27 cellular contexts compared by ENCODE assay signal in the genomic region with DNA sequence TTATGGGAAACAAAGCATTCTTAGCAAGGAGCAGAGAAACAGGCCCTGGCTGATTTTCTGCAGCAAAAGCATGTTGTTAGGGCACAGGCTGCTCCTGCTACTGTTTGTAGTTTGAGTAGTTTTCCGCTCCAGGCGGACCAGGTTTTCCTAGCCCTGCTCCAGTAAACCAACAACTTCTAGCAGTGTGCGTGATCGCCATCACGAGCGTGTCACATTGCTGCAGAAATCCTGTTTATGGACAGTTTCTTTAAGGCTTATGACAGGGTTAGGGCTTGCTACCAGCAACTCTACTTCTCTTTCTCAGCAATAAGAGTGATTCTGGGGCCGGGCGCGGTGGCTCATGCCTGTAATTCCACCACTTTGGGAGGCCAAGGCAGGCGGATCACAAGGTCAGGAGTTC.
DNase-seq lines count a peak whose midpoint lies in the region; ATAC-seq, FAIRE-seq and TF ChIP-seq lines count a peak whose summit lies in the region.
"Had no signal": no experiment of that assay in that cellular context is flagged by ENCODE, and none has a peak within 500 bp of the region (broad histone marks: within the 10 kb centered on the region; RNA-seq: fewer than 3 reads in every experiment).

No MANE protein-coding gene starts in this region.

- no peak for TF ChIP-seq CTCF in neural progenitor cell (IDR thresholded peaks at IDR 0.05)

- peak overlapping the region; percentile 65 for H2AFZ ChIP-seq in neural progenitor cell (replicated peaks)

- H4K20me1 ChIP-seq in neural progenitor cell (ENCODE audit: low read depth) = no peaks in the 10 kb centered on the region

- peaks cover 12% of the 10 kb centered on the region for H3K79me2 ChIP-seq in neural progenitor cell (ENCODE audit: low read depth)

- WGBS in iPS DF 6.9 (ENCODE audit: insufficient coverage, insufficient read length) = no CpG with 5 or more reads among the region's 10 CpGs

- H3K4me3 ChIP-seq in SK-N-MC (no peak overlapping the region), iPS DF 6.9 (ENCODE audit: low read length) (no peak overlapping the region), neural progenitor cell (no peak overlapping the region)
- H3K4me3 ChIP-seq: heart left ventricle, psoas muscle, skin epidermis had no signal

- peaks cover 37% of the 10 kb centered on the region for H3K4me1 Mint-ChIP-seq in neural progenitor cell
- H3K4me1 Mint-ChIP-seq: activated naive CD4-positive, alpha-beta T cell treated with anti-CD3 and anti-CD28 coated beads, Interleukin-2, amount 50 U/mL, for 24 hours; CD8-positive, alpha-beta memory T cell had no signal

- FAIRE-seq in GM19239 (lab: Jason Lieb, UNC) = no peak
- FAIRE-seq: A204.1, islet of Langerhans had no signal

- peak overlapping the region; percentile 47 for H3K27ac ChIP-seq in SK-N-MC
- H3K27ac ChIP-seq in iPS DF 6.9 (ENCODE audit: low read length) = peak overlapping the region; percentile 14
- H3K27ac ChIP-seq in neural progenitor cell = peak overlapping the region; percentile 17
- H3K27ac ChIP-seq: heart left ventricle, psoas muscle, WERI-Rb-1 had no signal

- no peaks in the 10 kb centered on the region for H3K27me3 Mint-ChIP-seq in neural progenitor cell (ENCODE audit: insufficient read depth, low read depth)
- H3K27me3 Mint-ChIP-seq: activated naive CD4-positive, alpha-beta T cell treated with anti-CD3 and anti-CD28 coated beads, Interleukin-2, amount 50 U/mL, for 24 hours had no signal

- H3K9me3 Mint-ChIP-seq in neural progenitor cell = no peaks in the 10 kb centered on the region
- H3K9me3 Mint-ChIP-seq: activated naive CD4-positive, alpha-beta T cell treated with anti-CD3 and anti-CD28 coated beads, Interleukin-2, amount 50 U/mL, for 24 hours; neural crest cell had no signal

- H3K9ac ChIP-seq in ES-I3 (ENCODE audit: low read depth, low read length) (peak overlapping the region; percentile 50), SK-N-MC (ENCODE audit: insufficient read length) (no peak overlapping the region), neural progenitor cell (no peak overlapping the region)

- H3K36me3 ChIP-seq in ES-I3 (ENCODE audit: insufficient read depth, low read length) (peaks cover 7% of the 10 kb centered on the region), SK-N-MC (ENCODE audit: insufficient read depth, low read length) (no peaks in the 10 kb centered on the region), iPS DF 6.9 (ENCODE audit: control insufficient read depth, insufficient read depth, low read length) (no peaks in the 10 kb centered on the region), neural progenitor cell (no peaks in the 10 kb centered on the region)
- H3K36me3 ChIP-seq: heart left ventricle, WERI-Rb-1 had no signal

- no peak overlapping the region for H3K27ac Mint-ChIP-seq in neural progenitor cell
- H3K27ac Mint-ChIP-seq: activated naive CD4-positive, alpha-beta T cell treated with anti-CD3 and anti-CD28 coated beads, Interleukin-2, amount 50 U/mL, for 24 hours; CD8-positive, alpha-beta memory T cell had no signal

- H3K36me3 Mint-ChIP-seq in neural progenitor cell = no peaks in the 10 kb centered on the region
- H3K36me3 Mint-ChIP-seq: activated naive CD4-positive, alpha-beta T cell treated with anti-CD3 and anti-CD28 coated beads, Interleukin-2, amount 50 U/mL, for 24 hours; CD8-positive, alpha-beta memory T cell had no signal

- no peak overlapping the region for H3K4me3 Mint-ChIP-seq in neural progenitor cell
- H3K4me3 Mint-ChIP-seq: activated naive CD4-positive, alpha-beta T cell treated with anti-CD3 and anti-CD28 coated beads, Interleukin-2, amount 50 U/mL, for 24 hours; CD8-positive, alpha-beta memory T cell; neural crest cell had no signal

- peak overlapping the region; percentile 48 for H3K4me2 ChIP-seq in neural progenitor cell

- no peaks in the 10 kb centered on the region; the same call in 1 of the 2 replicates for H3K9me3 ChIP-seq in ES-I3 (ENCODE audit: control insufficient read depth, insufficient read depth, low read length)
- H3K9me3 ChIP-seq in SK-N-MC (ENCODE audit: low read depth, low read length) = no peaks in the 10 kb centered on the region
- no peaks in the 10 kb centered on the region for H3K9me3 ChIP-seq in iPS DF 6.9 (ENCODE audit: control insufficient read depth, insufficient read depth, low read length)
- H3K9me3 ChIP-seq in neural progenitor cell (ENCODE audit: low read depth) = no peaks in the 10 kb centered on the region
- H3K9me3 ChIP-seq: psoas muscle had no signal

- ATAC-seq in GM21723 (IDR thresholded peaks at IDR 0.05; ENCODE audit: unreplicated experiment) = no peak
- ATAC-seq: heart left ventricle, psoas muscle had no signal

- peaks cover 50% of the 10 kb centered on the region for H3K4me1 ChIP-seq in ES-I3 (ENCODE audit: insufficient read depth, low read length)
- peaks cover 3% of the 10 kb centered on the region; the same call in 1 of the 2 replicates for H3K4me1 ChIP-seq in iPS DF 6.9 (ENCODE audit: control insufficient read depth, insufficient read depth, low read length)
- H3K4me1 ChIP-seq in neural progenitor cell = peaks cover 53% of the 10 kb centered on the region
- H3K4me1 ChIP-seq: heart left ventricle, psoas muscle had no signal

- peaks cover 43% of the 10 kb centered on the region for H3F3A ChIP-seq in neural progenitor cell (ENCODE audit: low read depth)

- DNase-seq in SK-N-MC (ENCODE audit: low read depth, low spot score) = no peak
- no peak for DNase-seq in iPS DF 6.9 (ENCODE audit: low read depth, low spot score)
- DNase-seq in neural progenitor cell (ENCODE audit: low spot score) = peak; percentile 27
- no peak for DNase-seq in DMS53 treated with DMSO at 0.1 percent for 48 hours (lab: John Stamatoyannopoulos, UW; ENCODE audit: unreplicated experiment)
- DNase-seq in GM19239 (ENCODE audit: insufficient read length, low spot score) = no peak
- DNase-seq in HuH-7.5 (ENCODE audit: low spot score) = no peak
- DNase-seq: activated CD4-positive, alpha-beta T cell treated with anti-CD3 and anti-CD28 coated beads, Interleukin-2, amount 50 U/mL, for 48 hours; activated CD8-positive, alpha-beta memory T cell treated with anti-CD3 and anti-CD28 coated beads, Interleukin-2, amount 50 U/mL, for 4 hours; CD8-positive, alpha-beta memory T cell; DMS153; GDM1; heart left ventricle; NCI-H1092; NCI-H2029; NCI-H226; NCI-H774; psoas muscle; stimulated activated CD4-positive, alpha-beta T cell treated with anti-CD3 and anti-CD28 coated beads, Interleukin-2, amount 100 ng/mL, for 24 hours; T-helper 9 cell; WERI-Rb-1 had no signal

- H3K27me3 ChIP-seq in iPS DF 6.9 (ENCODE audit: control insufficient read depth, insufficient read depth, low read length) (no peaks in the 10 kb centered on the region), neural progenitor cell (no peaks in the 10 kb centered on the region)
- H3K27me3 ChIP-seq: heart left ventricle had no signal
